7 cellular contexts compared by ENCODE assay signal in genomic region chr1:31216016-31216415, GRCh38. TPM values are rescaled to one million over a fixed set of nuclear protein-coding genes. Genes with fewer than 3 reads are reported as not detected.
DNase-seq lines count a peak whose midpoint lies in the region; ATAC-seq and TF ChIP-seq lines count a peak whose summit lies in the region.

No MANE protein-coding gene starts in this region.

- peak; percentile 15 for DNase-seq in NCI-H146 treated with DMSO at 0.1 percent for 48 hours (lab: John Stamatoyannopoulos, UW; ENCODE audit: unreplicated experiment)
- DNase-seq in left ventricle myocardium superior: peak; percentile 83
- DNase-seq in superior temporal gyrus (ENCODE audit: extremely low spot score): peak; percentile 68
- DNase-seq in kidney glomerular epithelial cell (lab: John Stamatoyannopoulos, UW): no peak
- no peak for DNase-seq in middle frontal gyrus (ENCODE audit: extremely low spot score, low spot score)

- intact Hi-C loops in left ventricle myocardium superior (cut with micrococcal nuclease): no loop called here

- ATAC-seq in left ventricle myocardium superior (peak; percentile 95), HG03025 (IDR thresholded peaks at IDR 0.05; ENCODE audit: low FRiP score, unreplicated experiment) (no peak)

- peak overlapping the region; percentile 57 for H3K27ac ChIP-seq in VCaP

- TF ChIP-seq CTCF in VCaP (conservative IDR thresholded peaks at IDR 0.05): no peak

RNA-seq across cellular contexts. Expression of gene NKAIN1, which starts 23.7 kb away (rescaled TPM):
- not detected for total RNA-seq in left ventricle myocardium superior

Comparison
In these comparisons a context has a peak if more than half of its experiments do, and no peak if none do; other contexts are left out.
1. DNase-seq: peak in NCI-H146 treated with DMSO at 0.1 percent for 48 hours (single experiment), left ventricle myocardium superior (single experiment) and superior temporal gyrus (single experiment); none in kidney glomerular epithelial cell (single experiment) and middle frontal gyrus (single experiment).